ENCODE assay signal across 21 cellular contexts in the genomic region with DNA sequence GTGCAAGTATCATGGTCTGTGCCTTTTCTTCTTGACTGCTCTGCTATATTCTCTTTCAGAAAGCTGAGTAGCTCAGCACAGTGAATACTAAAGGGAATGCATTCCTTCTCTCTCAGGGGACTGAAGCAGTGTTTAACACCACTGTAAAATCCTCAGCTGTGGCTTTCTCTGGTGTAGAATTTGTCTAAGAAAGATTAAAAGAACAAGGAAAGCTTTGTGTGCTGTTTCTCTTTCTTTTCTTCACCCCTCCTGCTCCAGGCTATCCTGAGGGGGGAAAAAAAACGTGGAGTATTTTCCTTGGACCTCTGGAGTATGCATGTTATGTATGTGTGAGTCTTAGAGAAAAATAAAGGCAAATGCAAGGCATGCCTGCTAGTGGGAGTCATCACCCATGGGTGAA.
DNase-seq lines count a peak whose midpoint lies in the region; TF ChIP-seq lines count a peak whose summit lies in the region.
"Had no signal": no experiment of that assay in that cellular context is flagged by ENCODE, and none has a peak within 500 bp of the region (broad histone marks: within the 10 kb centered on the region; RNA-seq: fewer than 3 reads in every experiment).

No MANE protein-coding gene starts in this region.

- CTCF ChIA-PET in activated CD4-positive, alpha-beta memory T cell treated with anti-CD3 and anti-CD28 coated beads for 36 hours (lab: Charles Lee): no interaction called here

- peaks cover 4% of the 10 kb centered on the region for H3K27me3 Mint-ChIP-seq in activated CD4-positive, alpha-beta memory T cell treated with anti-CD3 and anti-CD28 coated beads for 36 hours

- H3K36me3 Mint-ChIP-seq in activated CD4-positive, alpha-beta memory T cell treated with anti-CD3 and anti-CD28 coated beads for 36 hours: no peaks in the 10 kb centered on the region

- H3K4me3 ChIP-seq in brain microvascular endothelial cell (ENCODE audit: low read depth, low read length) (no peak overlapping the region), MG63 (no peak overlapping the region), uterus (no peak overlapping the region)
- H3K4me3 ChIP-seq: adrenal gland, colonic mucosa had no signal

- intact Hi-C loops in activated CD4-positive, alpha-beta memory T cell treated with anti-CD3 and anti-CD28 coated beads for 36 hours (cut with micrococcal nuclease): no loop called here
- intact Hi-C loops in uterus (cut with DNase I; ENCODE audit: low total_unique reads): no loop called here

- H3K27ac ChIP-seq in brain microvascular endothelial cell: no peak overlapping the region
- H3K27ac ChIP-seq in uterus: no peak overlapping the region
- H3K27ac ChIP-seq: 22Rv1, adrenal gland, colonic mucosa, VCaP had no signal

- TF ChIP-seq CTCF in brain microvascular endothelial cell (IDR thresholded peaks at IDR 0.05; ENCODE audit: low read depth, low read length, missing control alignments) (no peak), uterus (IDR thresholded peaks at IDR 0.05) (no peak)

- peaks cover 2% of the 10 kb centered on the region for H3K9me3 Mint-ChIP-seq in activated CD4-positive, alpha-beta memory T cell treated with anti-CD3 and anti-CD28 coated beads for 36 hours

- no peaks in the 10 kb centered on the region for H3K9me3 ChIP-seq in MG63
- no peaks in the 10 kb centered on the region for H3K9me3 ChIP-seq in uterus
- H3K9me3 ChIP-seq: adrenal gland, colonic mucosa had no signal

- H3K36me3 ChIP-seq in brain microvascular endothelial cell (replicated peaks) (no peaks in the 10 kb centered on the region), MG63 (no peaks in the 10 kb centered on the region), uterus (no peaks in the 10 kb centered on the region)
- H3K36me3 ChIP-seq: adrenal gland, colonic mucosa had no signal

- in situ Hi-C loops in brain microvascular endothelial cell (cut with HindIII; ENCODE audit: low pct_ligation_motif_present, low sequenced_read_pairs): no loop called here

- no peak overlapping the region for H3K4me3 Mint-ChIP-seq in activated CD4-positive, alpha-beta memory T cell treated with anti-CD3 and anti-CD28 coated beads for 36 hours
- H3K4me3 Mint-ChIP-seq: activated T-helper 17 cell treated with anti-CD3 and anti-CD28 coated beads, Interleukin-2, amount 50 U/mL, for 72 hours had no signal

- TF ChIP-seq POLR2A in uterus (IDR thresholded peaks at IDR 0.05): no peak

- POLR2A ChIA-PET in activated CD4-positive, alpha-beta memory T cell treated with anti-CD3 and anti-CD28 coated beads for 36 hours (lab: Charles Lee): no interaction called here

- H3K4me1 Mint-ChIP-seq in activated CD4-positive, alpha-beta memory T cell treated with anti-CD3 and anti-CD28 coated beads for 36 hours (ENCODE audit: low read depth): no peaks in the 10 kb centered on the region
- H3K4me1 Mint-ChIP-seq: activated T-helper 17 cell treated with anti-CD3 and anti-CD28 coated beads, Interleukin-2, amount 50 U/mL, for 72 hours had no signal

- H3K27ac Mint-ChIP-seq in activated CD4-positive, alpha-beta memory T cell treated with anti-CD3 and anti-CD28 coated beads for 36 hours: no peak overlapping the region
- H3K27ac Mint-ChIP-seq: activated T-helper 17 cell treated with anti-CD3 and anti-CD28 coated beads, Interleukin-2, amount 50 U/mL, for 72 hours had no signal

- no peaks in the 10 kb centered on the region for H3K27me3 ChIP-seq in brain microvascular endothelial cell (replicated peaks)
- no peaks in the 10 kb centered on the region for H3K27me3 ChIP-seq in MG63
- no peaks in the 10 kb centered on the region for H3K27me3 ChIP-seq in uterus
- H3K27me3 ChIP-seq: adrenal gland, colonic mucosa had no signal

- peak; percentile 34 for DNase-seq in DMS53 (lab: John Stamatoyannopoulos, UW)
- DNase-seq in DMS53 treated with DMSO at 0.1 percent for 48 hours (lab: John Stamatoyannopoulos, UW; ENCODE audit: unreplicated experiment): no peak
- DNase-seq in brain microvascular endothelial cell: peak; percentile 5
- DNase-seq in islet precursor cell: peak; percentile 85
- peak; percentile 50 for DNase-seq in stromal cell of bone marrow (ENCODE audit: low read depth)
- DNase-seq in MG63: no peak
- no peak for DNase-seq in activated CD4-positive, alpha-beta memory T cell treated with anti-CD3 and anti-CD28 coated beads for 36 hours
- DNase-seq in uterus: no peak
- DNase-seq: activated CD8-positive, alpha-beta memory T cell treated with anti-CD3 and anti-CD28 coated beads for 24 hours; adrenal gland; colonic mucosa; hippocampal formation; Karpas-422; kidney glomerular epithelial cell; NCI-H1417; NCI-H345; stimulated activated CD4-positive, alpha-beta T cell treated with anti-CD3 and anti-CD28 coated beads, Interleukin-2, amount 100 ng/mL, for 24 hours; substantia nigra had no signal

- H3K4me1 ChIP-seq in uterus: no peaks in the 10 kb centered on the region
- H3K4me1 ChIP-seq: colonic mucosa had no signal

Comparison
In these comparisons a context has a peak if more than half of its experiments do, and no peak if none do; other contexts are left out.
1. DNase-seq: peak in DMS53 (single experiment), brain microvascular endothelial cell (single experiment), islet precursor cell (single experiment) and stromal cell of bone marrow (single experiment); none in DMS53 treated with DMSO at 0.1 percent for 48 hours (single experiment), MG63 (single experiment), activated CD4-positive, alpha-beta memory T cell treated with anti-CD3 and anti-CD28 coated beads for 36 hours (single experiment) and uterus (0 of 2).